12 cellular contexts compared by ENCODE assay signal in genomic region chr20:47543006-47543431, GRCh38. TPM values are rescaled to one million over a fixed set of nuclear protein-coding genes. Genes with fewer than 3 reads are reported as not detected.
A peak's percentile ranks its signal among the peaks of the same experiment; 100 is the strongest.
DNase-seq lines count a peak whose midpoint lies in the region; ATAC-seq, FAIRE-seq and TF ChIP-seq lines count a peak whose summit lies in the region.
"Had no signal": no experiment of that assay in that cellular context is flagged by ENCODE, and none has a peak within 500 bp of the region (broad histone marks: within the 10 kb centered on the region; RNA-seq: fewer than 3 reads in every experiment).

No MANE protein-coding gene starts in this region.

- ATAC-seq in HepG2 (peak; percentile 49), right lobe of liver (no peak), T-cell (replicated peaks in 1 of 4) (peak in 1 of 4 experiments; percentile 48)

- no peak for TF ChIP-seq POLR2A in HepG2 (IDR thresholded peaks at IDR 0.05; ENCODE audit: insufficient read depth in 1 of 2, low read depth in 2 of 2, low read length in 2 of 2)
- no peak for TF ChIP-seq POLR2A in right lobe of liver (IDR thresholded peaks at IDR 0.05)

- H3K4me3 ChIP-seq in HepG2 (replicated peaks in 1 of 3; ENCODE audit: insufficient read depth in 1 of 3, low read depth in 2 of 3, low read length in 3 of 3) (no peak overlapping the region), right lobe of liver (no peak overlapping the region), fibroblast of villous mesenchyme (ENCODE audit: low read depth, low read length) (no peak overlapping the region)

- no peak for TF ChIP-seq RAD21 in HepG2 (CRISPR knock-in tag; IDR thresholded peaks at IDR 0.05)

- H3K4me2 ChIP-seq in HepG2 (ENCODE audit: low read depth, low read length), result no peak overlapping the region

- H3K27me3 Mint-ChIP-seq in T-cell, result no peaks in the 10 kb centered on the region
- no peaks in the 10 kb centered on the region for H3K27me3 Mint-ChIP-seq in type B pancreatic cell

- peak overlapping the region; percentile 62 to 64 for H3K27ac Mint-ChIP-seq in T-cell
- peak overlapping the region; percentile 72 for H3K27ac Mint-ChIP-seq in type B pancreatic cell

- H3K4me3 Mint-ChIP-seq in T-cell (peak overlapping the region in 1 of 3 donors; percentile 42), type B pancreatic cell (peak overlapping the region; percentile 5)
- H3K4me3 Mint-ChIP-seq: neural crest cell had no signal

- peak overlapping the region; percentile 3 for H3K27ac ChIP-seq in HepG2 (ENCODE audit: extremely low read length, insufficient read depth, low read length)
- H3K27ac ChIP-seq in right lobe of liver, result no peak overlapping the region

- TF ChIP-seq CTCF in HepG2 (CRISPR knock-in tag; IDR thresholded peaks at IDR 0.05) (no peak), right lobe of liver (IDR thresholded peaks at IDR 0.05) (no peak), fibroblast of villous mesenchyme (IDR thresholded peaks at IDR 0.05; ENCODE audit: insufficient read depth, low read depth, low read length) (no peak), type B pancreatic cell (conservative IDR thresholded peaks at IDR 0.05) (no peak), D721Med (IDR thresholded peaks at IDR 0.05; ENCODE audit: insufficient read depth, missing control alignments) (no peak)

- peaks cover 7% of the 10 kb centered on the region; the same call in 1 of the 2 replicates for H4K20me1 ChIP-seq in HepG2 (ENCODE audit: insufficient read depth, low read length)

- H3K9ac ChIP-seq in HepG2 (ENCODE audit: insufficient read depth, low read depth, low read length), result no peak overlapping the region

- intact Hi-C loops in HepG2 (cut with micrococcal nuclease; ENCODE audit: unreplicated experiment), result no loop called here
- intact Hi-C loops in right lobe of liver (cut with DNase I), result no loop called here

- no peaks in the 10 kb centered on the region for H3K9me3 Mint-ChIP-seq in T-cell
- no peaks in the 10 kb centered on the region for H3K9me3 Mint-ChIP-seq in type B pancreatic cell
- H3K9me3 Mint-ChIP-seq: neural crest cell had no signal

- 86% methylated on average over 1 of the region's 1 CpG for WGBS in HepG2 (ENCODE audit: low lambda C conversion rate)
- 33% methylated on average over 1 of the region's 1 CpG for WGBS in right lobe of liver (ENCODE audit: insufficient coverage, low coverage, low lambda C conversion rate, missing lambda C conversion rate)

- H3K36me3 ChIP-seq in HepG2 (replicated peaks in 1 of 2; ENCODE audit: control insufficient read depth in 1 of 2, insufficient read depth in 2 of 2, low read length in 2 of 2) (peaks cover 1 to 4% of the 10 kb centered on the region in 2 experiments; a peak in 2 of 5 replicates), right lobe of liver (no peaks in the 10 kb centered on the region)

- H3K9me3 ChIP-seq in HepG2 (ENCODE audit: low read length), result no peaks in the 10 kb centered on the region
- H3K9me3 ChIP-seq in right lobe of liver, result no peaks in the 10 kb centered on the region

- peaks cover 94% of the 10 kb centered on the region for H3K79me2 ChIP-seq in HepG2 (ENCODE audit: insufficient read depth, low read length)

- H3K4me1 ChIP-seq in HepG2 (ENCODE audit: insufficient read depth, low read length) (peaks cover 45% of the 10 kb centered on the region), right lobe of liver (peaks cover 0 to 15% (median 2%) of the 10 kb centered on the region in 4 donors)

- no peak for FAIRE-seq in HepG2 (lab: Jason Lieb, UNC)
- no peak for FAIRE-seq in D721Med (lab: Jason Lieb, UNC)

- H3K27me3 ChIP-seq in HepG2 (ENCODE audit: control insufficient read depth in 1 of 2, insufficient read depth in 2 of 2, low read length in 2 of 2), result no peaks in the 10 kb centered on the region
- no peaks in the 10 kb centered on the region for H3K27me3 ChIP-seq in right lobe of liver

- no peak overlapping the region for H2AFZ ChIP-seq in HepG2 (ENCODE audit: low read length)

- CTCF ChIA-PET in HepG2 (lab: Yijun Ruan, JAX; ENCODE audit: low intra/inter-chr PET ratio, low total read pairs) (no interaction called here), T-cell (lab: Charles Lee) (no interaction called here)

- in situ Hi-C loops in HepG2 (cut with HindIII; ENCODE audit: extremely low pct_ligation_motif_present, low pct_unique_long_range_greater_than_20kb), result no loop called here

- peaks cover 78 to 88% (median 79%) of the 10 kb centered on the region in 3 donors for H3K4me1 Mint-ChIP-seq in T-cell
- H3K4me1 Mint-ChIP-seq in type B pancreatic cell (ENCODE audit: unreplicated experiment), result peaks cover 48% of the 10 kb centered on the region

- no TSS peak for BruUV-seq in HepG2 (replicated peaks; lab: Mats Ljungman, UMichigan)

- DNase-seq in HepG2 (ENCODE audit: low spot score) (no peak), right lobe of liver (no peak), T-cell (no peak), fibroblast of villous mesenchyme (ENCODE audit: low read depth) (peak; percentile 45), type B pancreatic cell (ENCODE audit: extremely low spot score, unreplicated experiment) (no peak), Ammon's horn (ENCODE audit: low spot score) (no peak), D721Med (ENCODE audit: insufficient read length, low spot score) (no peak), medulla oblongata (ENCODE audit: extremely low spot score) (no peak)
- DNase-seq: activated gamma-delta T cell, MV-4-11, NCI-H774 had no signal

- H3K36me3 Mint-ChIP-seq in T-cell (peaks cover 15% of the 10 kb centered on the region), type B pancreatic cell (peaks cover 8% of the 10 kb centered on the region)

- TF ChIP-seq EP300 in HepG2 (IDR thresholded peaks at IDR 0.05; ENCODE audit: low read depth in 2 of 2, low read length in 2 of 2) (no peak), HepG2 (CRISPR knock-in tag; IDR thresholded peaks at IDR 0.05; ENCODE audit: borderline replicate concordance) (no peak)

- POLR2A ChIA-PET in HepG2 (lab: Yijun Ruan, JAX) (no interaction called here), T-cell (lab: Charles Lee) (interaction anchor here in 1 of 2 donors (0.6 to 0.8 kb wide), 2 partner anchors 21 to 233 kb away, joined by 4 to 7 read pairs; no protein-coding TSS in a partner anchor)

RNA-seq across cellular contexts. Expression of gene NCOA3, which starts 41.3 kb away (rescaled TPM):
- total RNA-seq in HepG2 (2016; rRNA removed; fragmentation: Illumina TruSeq; extraction: Trizol) (56.8 and 76.2 TPM in 2 replicates), right lobe of liver (10 to 100 TPM; 11.2 to 15.1 (median 13.8) TPM), T-cell (10 to 100 TPM; 64.4 to 89.2 (median 68.9) TPM), fibroblast of villous mesenchyme (35.4 and 63.0 TPM in 2 replicates), type B pancreatic cell (ENCODE audit: low replicate concordance) (37.3 and 50.2 TPM in 2 replicates)
- 30.2 and 36.5 TPM in 2 replicates for total RNA-seq in HepG2 (2016; cell fraction: cytosol; rRNA removed; fragmentation: Illumina TruSeq; extraction: Trizol; ENCODE audit: low read depth)
- total RNA-seq in HepG2 (2016; cell fraction: insoluble cytoplasmic fraction; rRNA removed; fragmentation: Illumina TruSeq; extraction: Trizol), result 56.0 and 74.0 TPM in 2 replicates
- 34.2 and 36.7 TPM in 2 replicates for total RNA-seq in HepG2 (2016; cell fraction: membrane; rRNA removed; fragmentation: Illumina TruSeq; extraction: Trizol)
- 59.3 and 64.3 TPM in 2 replicates for total RNA-seq in HepG2 (2016; cell fraction: nucleus; rRNA removed; fragmentation: Illumina TruSeq; extraction: Trizol)
- polyA plus RNA-seq in HepG2 (2011; rRNA removed), result 25.0 and 35.0 TPM in 2 replicates
- polyA plus RNA-seq in HepG2 (2011; cell fraction: cytosol; rRNA removed), result 17.2 and 18.9 TPM in 2 replicates
- 36.9 and 40.6 TPM in 2 replicates for polyA plus RNA-seq in HepG2 (2011; cell fraction: nucleus; rRNA removed)
- polyA plus RNA-seq in HepG2 (2012), result 22.6 and 26.9 TPM in 2 replicates
- polyA plus RNA-seq in HepG2 (2016; cell fraction: cytosol; fragmentation: Illumina TruSeq; extraction: Trizol; ENCODE audit: low read depth), result 2.0 and 2.4 TPM in 2 replicates
- 40.1 and 40.4 TPM in 2 replicates for polyA plus RNA-seq in HepG2 (2016; cell fraction: insoluble cytoplasmic fraction; fragmentation: Illumina TruSeq; extraction: Trizol; ENCODE audit: low read depth)
- 5.5 and 5.7 TPM in 2 replicates for polyA plus RNA-seq in HepG2 (2016; cell fraction: membrane; fragmentation: Illumina TruSeq; extraction: Trizol; ENCODE audit: low read depth)
- 53.5 and 57.7 TPM in 2 replicates for polyA plus RNA-seq in HepG2 (2016; cell fraction: nucleus; fragmentation: Illumina TruSeq; extraction: Trizol; ENCODE audit: insufficient read depth, low read depth)
- polyA minus RNA-seq in HepG2 (2011; rRNA and poly(A)+ RNA removed; ENCODE audit: low replicate concordance), result 49.8 and 56.6 TPM in 2 replicates
- 41.6 and 42.5 TPM in 2 replicates for polyA minus RNA-seq in HepG2 (2011; cell fraction: cytosol; rRNA and poly(A)+ RNA removed)
- polyA minus RNA-seq in HepG2 (2011; cell fraction: nucleus; rRNA and poly(A)+ RNA removed), result 75.8 and 76.3 TPM in 2 replicates
